In genomic region chr12:93742086-93742934, GRCh38 we compare ENCODE assay signal across 8 cellular contexts.
DNase-seq lines count a peak whose midpoint lies in the region; ATAC-seq lines count a peak whose summit lies in the region.

No MANE protein-coding gene starts in this region.

- peaks cover 14% of the 10 kb centered on the region for H3K4me1 ChIP-seq in mesodermal cell (ENCODE audit: control insufficient read depth, insufficient read depth, low read length, poor library complexity, severe bottlenecking)

- H3K4me3 ChIP-seq in mesodermal cell (ENCODE audit: extremely low read depth, insufficient read depth, low read length, poor library complexity, severe bottlenecking): peak overlapping the region; percentile 38

- H3K36me3 ChIP-seq in mesodermal cell (ENCODE audit: control insufficient read depth, insufficient read depth, low read length): no peaks in the 10 kb centered on the region

- WGBS in mesodermal cell (ENCODE audit: insufficient coverage in 2 of 2), 2 experiments: 2 to 3% methylated on average over 32 to 35 of the region's 45 CpGs

- DNase-seq in AG20443 (ENCODE audit: low spot score) (peak; percentile 91), NCI-H69 (lab: John Stamatoyannopoulos, UW) (peak; percentile 93), epidermal melanocyte (ENCODE audit: insufficient read length, low spot score) (peak; percentile 46)
- DNase-seq in activated CD8-positive, alpha-beta memory T cell treated with anti-CD3 and anti-CD28 coated beads, Interleukin-2, amount 50 U/mL, for 48 hours: peak; percentile 78
- DNase-seq in stimulated activated CD8-positive, alpha-beta memory T cell treated with anti-CD3 and anti-CD28 coated beads, Interleukin-15, amount 100 ng/mL, for 24 hours (ENCODE audit: low read depth): peak; percentile 19

- peak overlapping the region; percentile 92 for H3K27ac ChIP-seq in mesodermal cell (ENCODE audit: low read depth, low read length, severe bottlenecking)

- ATAC-seq in GM19023 (IDR thresholded peaks at IDR 0.05; ENCODE audit: unreplicated experiment) (peak; percentile 94), HG03342 (IDR thresholded peaks at IDR 0.05; ENCODE audit: unreplicated experiment) (peak; percentile 84)

- no peaks in the 10 kb centered on the region for H3K9me3 ChIP-seq in mesodermal cell (ENCODE audit: control insufficient read depth, low read length)

Comparison
In these comparisons a context has a peak if more than half of its experiments do, and no peak if none do; other contexts are left out.
1. Peak in every context shown above with its lines: DNase-seq, ATAC-seq, H3K4me3 ChIP-seq and H3K27ac ChIP-seq.
2. DNase-seq: peak in every context shown above with its lines; median percentile 93 in NCI-H69; 91 in AG20443; 78 in activated CD8-positive, alpha-beta memory T cell treated with anti-CD3 and anti-CD28 coated beads, Interleukin-2, amount 50 U/mL, for 48 hours; 46 in epidermal melanocyte; 19 in stimulated activated CD8-positive, alpha-beta memory T cell treated with anti-CD3 and anti-CD28 coated beads, Interleukin-15, amount 100 ng/mL, for 24 hours.